1 cellular context compared by ENCODE assay signal in genomic region chr2:1664076-1664605, GRCh38.
TF ChIP-seq lines count a peak whose summit lies in the region.

No MANE protein-coding gene starts in this region.

TF ChIP-seq in H1, 55 proteins besides CTCF, POLR2A, EP300 and RAD21 (continued from another document):
- TF ChIP-seq MAX (IDR thresholded peaks at IDR 0.05) (no peak), TAF1 (IDR thresholded peaks at IDR 0.05; ENCODE audit: low read depth, low read length) (no peak)
